In genomic region chr16:57535680-57536305, GRCh38 we compare ENCODE assay signal across 8 cellular contexts. TPM values are rescaled to one million over a fixed set of nuclear protein-coding genes. Genes with fewer than 3 reads are reported as not detected.
DNase-seq lines count a peak whose midpoint lies in the region; ATAC-seq and TF ChIP-seq lines count a peak whose summit lies in the region.

No MANE protein-coding gene starts in this region.

- peak overlapping the region; percentile 53 for H3K9ac ChIP-seq in mammary epithelial cell (ENCODE audit: insufficient read depth, low read length)

- no peaks in the 10 kb centered on the region for H4K20me1 ChIP-seq in mammary epithelial cell (ENCODE audit: insufficient read depth, low read length)

- no peaks in the 10 kb centered on the region for H3K79me2 ChIP-seq in mammary epithelial cell (ENCODE audit: insufficient read depth, low read length)

- H3K4me3 ChIP-seq in WI38 (ENCODE audit: low read depth, low read length), result peak overlapping the region; percentile 86
- peak overlapping the region; percentile 68 to 84 (median 77) for H3K4me3 ChIP-seq in mammary epithelial cell (replicated peaks in 1 of 3; ENCODE audit: insufficient read depth in 1 of 3, low read depth in 2 of 3, low read length in 3 of 3)

- dilution Hi-C loops in mammary epithelial cell (cut with HindIII; ENCODE audit: low sequenced_read_pairs), result no loop called here

- H2AFZ ChIP-seq in mammary epithelial cell (ENCODE audit: low read depth, low read length), result peak overlapping the region; percentile 96

- H3K4me1 ChIP-seq in mammary epithelial cell (ENCODE audit: insufficient read depth, low read length), result peaks cover 11% of the 10 kb centered on the region

- no peaks in the 10 kb centered on the region for H3K9me3 ChIP-seq in mammary epithelial cell (replicated peaks; ENCODE audit: insufficient read depth, low read length)

- WGBS in mammary epithelial cell (ENCODE audit: low coverage, missing lambda C conversion rate), result 0% methylated on average over 2 of the region's 50 CpGs

- TF ChIP-seq CTCF in WI38 (IDR thresholded peaks at IDR 0.05; ENCODE audit: low read depth, low read length), result 0 out of 2 replicates have a peak, but pooled peaks have one; percentile 4
- peak in 1 of 2 donors; percentile 32 for TF ChIP-seq CTCF in mammary epithelial cell (conservative IDR thresholded peaks at IDR 0.05 in 1 of 2, IDR thresholded peaks at IDR 0.05 in 1 of 2; ENCODE audit: extremely low read depth in 1 of 2, insufficient read depth in 1 of 2, low read depth in 1 of 2, low read length in 2 of 2)

- DNase-seq in NCI-H2029 (lab: John Stamatoyannopoulos, UW), result peak; percentile 9
- no peak for DNase-seq in NCI-H2029 treated with DMSO at 0.1 percent for 48 hours (lab: John Stamatoyannopoulos, UW)
- DNase-seq in NCI-H2107 treated with DMSO at 0.1 percent for 48 hours (lab: John Stamatoyannopoulos, UW; ENCODE audit: unreplicated experiment), result peak; percentile 39
- DNase-seq in mammary epithelial cell, result peak; percentile 89
- peak; percentile 91 for DNase-seq in iris pigment epithelial cell (ENCODE audit: low read depth)
- peak; percentile 66 for DNase-seq in smooth muscle cell of the brain vasculature (ENCODE audit: low read depth, low spot score)

- H3K4me2 ChIP-seq in mammary epithelial cell (ENCODE audit: insufficient read depth, low read depth, low read length), result peak overlapping the region; percentile 90

- ATAC-seq in HG02938 (IDR thresholded peaks at IDR 0.05; ENCODE audit: unreplicated experiment), result peak; percentile 40

- no peaks in the 10 kb centered on the region for H3K36me3 ChIP-seq in mammary epithelial cell (ENCODE audit: insufficient read depth, low read length)

- in situ Hi-C loops in mammary epithelial cell (cut with MboI; ENCODE audit: low sequenced_read_pairs in 2 of 2), result no loop called here

- H3K27ac ChIP-seq in mammary epithelial cell (ENCODE audit: insufficient read depth, low read depth, low read length), result peak overlapping the region; percentile 58

- intact Hi-C loops in mammary epithelial cell (cut with micrococcal nuclease), result loop anchor here (2.0 kb wide), 1 partner anchor 49 kb away; the partner anchor contains the start of gene DOK4

- CTCF ChIA-PET in mammary epithelial cell (lab: Charles Lee; ENCODE audit: low non-redundant PET), result no interaction called here

- H3K27me3 ChIP-seq in mammary epithelial cell (ENCODE audit: insufficient read depth, low read length), result no peaks in the 10 kb centered on the region

- BruUV-seq in mammary epithelial cell (replicated peaks; lab: Mats Ljungman, UMichigan), result no TSS peak

RNA-seq across cellular contexts. Expression of gene CCDC102A, which starts 0.6 kb away (rescaled TPM):
- total RNA-seq in mammary epithelial cell, result 1 to 10 TPM; 4.4 to 6.8 TPM
- polyA plus RNA-seq in mammary epithelial cell, result 4.2 TPM
- polyA minus RNA-seq in mammary epithelial cell, result 15.3 TPM

RNA-seq across cellular contexts. Expression of gene ADGRG5, which starts 6.7 kb away (rescaled TPM):
- total RNA-seq in mammary epithelial cell, result not detected
- not detected for polyA plus RNA-seq in mammary epithelial cell
- not detected for polyA minus RNA-seq in mammary epithelial cell

RNA-seq across cellular contexts. Expression of gene DOK4, which starts 49.5 kb away (rescaled TPM):
- 10 to 100 TPM; 14.8 to 20.0 TPM for total RNA-seq in mammary epithelial cell
- polyA plus RNA-seq in mammary epithelial cell, result 13.9 TPM
- polyA minus RNA-seq in mammary epithelial cell, result 34.1 TPM
